10 cellular contexts compared by ENCODE assay signal in the genomic region with DNA sequence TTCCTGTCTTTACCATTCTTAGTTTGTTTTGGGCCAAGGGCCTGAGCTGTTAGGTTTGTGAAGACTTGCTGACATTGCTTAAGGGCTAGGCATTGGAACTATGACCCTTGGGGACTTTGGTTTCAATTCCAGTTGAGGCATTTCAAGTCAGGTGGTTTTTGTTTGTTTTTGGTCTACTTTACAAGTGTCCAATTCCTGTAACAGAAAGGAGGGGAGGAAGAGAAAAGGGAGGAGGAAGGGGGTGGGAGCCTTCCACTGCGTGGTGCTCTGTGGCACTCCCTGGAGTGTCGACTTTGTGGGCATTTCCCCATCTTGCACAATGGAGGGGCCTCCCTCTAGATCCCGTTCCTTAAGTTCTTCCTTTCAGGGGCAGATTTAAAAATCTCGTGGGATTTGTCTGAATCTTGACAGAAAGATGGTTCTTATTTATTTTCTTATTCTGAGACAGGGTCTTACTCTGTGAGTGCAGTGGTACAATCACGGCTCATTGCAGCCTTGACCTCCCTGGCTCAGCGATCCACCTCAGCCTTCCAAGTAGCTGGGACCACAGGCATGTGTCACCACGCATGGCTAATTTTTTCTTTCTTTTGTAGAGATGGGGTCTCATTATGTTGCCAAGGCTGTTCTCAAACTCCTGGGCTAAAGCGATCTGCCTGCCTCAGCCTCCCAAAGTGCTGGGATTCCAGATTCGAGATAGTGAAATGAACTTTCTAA. TPM values are rescaled to one million over a fixed set of nuclear protein-coding genes. Genes with fewer than 3 reads are reported as not detected.
A peak's percentile ranks its signal among the peaks of the same experiment; 100 is the strongest.
DNase-seq lines count a peak whose midpoint lies in the region; ATAC-seq and TF ChIP-seq lines count a peak whose summit lies in the region.
"Had no signal": no experiment of that assay in that cellular context is flagged by ENCODE, and none has a peak within 500 bp of the region (broad histone marks: within the 10 kb centered on the region; RNA-seq: fewer than 3 reads in every experiment).

No MANE protein-coding gene starts in this region.

- no TSS peak for BruUV-seq in MCF 10A (replicated peaks; lab: Mats Ljungman, UMichigan)

- no peak overlapping the region for H3K4me3 Mint-ChIP-seq in MCF 10A (ENCODE audit: unreplicated experiment)

- peak; percentile 71 for DNase-seq in HuH-7 (ENCODE audit: low spot score)
- DNase-seq in MCF 10A (ENCODE audit: unreplicated experiment): peak; percentile 72
- DNase-seq in right lobe of liver: peak in 2 of 3 donors; percentile 27 to 66
- DNase-seq in activated T-cell treated with anti-CD3 and anti-CD28 coated beads, Interleukin-2, amount 50 U/mL, for 48 hours: no peak
- no peak for DNase-seq in ecto neural progenitor cell (ENCODE audit: low spot score)
- DNase-seq: foreskin melanocyte had no signal

- H3K4me1 ChIP-seq in right lobe of liver: peaks cover 0 to 64% (median 30%) of the 10 kb centered on the region in 4 donors
- peaks cover 24 to 67% (median 55%) of the 10 kb centered on the region in 5 donors for H3K4me1 ChIP-seq in subcutaneous abdominal adipose tissue (ENCODE audit: control insufficient read depth in 5 of 5, insufficient read depth in 5 of 5, low read length in 5 of 5)

- intact Hi-C loops in MCF 10A (cut with micrococcal nuclease): loop anchor here (2.0 kb wide), 2 partner anchors 17 to 55 kb away; no protein-coding TSS in a partner anchor
- intact Hi-C loops in right lobe of liver (cut with DNase I): loop anchor here (2.0 to 10.0 kb wide), 5 partner anchors 57 to 172 kb away; no protein-coding TSS in a partner anchor

- TF ChIP-seq POLR2A in right lobe of liver (IDR thresholded peaks at IDR 0.05): no peak

- peaks cover 48% of the 10 kb centered on the region for H3K4me1 Mint-ChIP-seq in MCF 10A (ENCODE audit: insufficient read depth, unreplicated experiment)

- H3K27me3 ChIP-seq in right lobe of liver: no peaks in the 10 kb centered on the region
- H3K27me3 ChIP-seq in subcutaneous abdominal adipose tissue (ENCODE audit: control insufficient read depth in 5 of 5, insufficient read depth in 4 of 5, low read length in 5 of 5): peaks cover 0 to 6% (median 0%) of the 10 kb centered on the region in 5 donors

- peak overlapping the region; percentile 77 for H3K27ac Mint-ChIP-seq in MCF 10A (ENCODE audit: low read depth, unreplicated experiment)

- H3K27ac ChIP-seq in right lobe of liver (peak overlapping the region; percentile 20 to 92 (median 44)), subcutaneous abdominal adipose tissue (ENCODE audit: low read depth, low read length) (peak overlapping the region; percentile 99)

- CTCF ChIA-PET in MCF 10A (lab: Yijun Ruan, JAX): interaction anchor here (0.7 to 13.0 kb wide), 17 partner anchors 11 to 169 kb away, joined by 3 to 444 read pairs (median 12); partner anchors contain the start of genes AMOTL2 and ANAPC13

- H3K27me3 Mint-ChIP-seq in MCF 10A (ENCODE audit: insufficient read depth, unreplicated experiment): no peaks in the 10 kb centered on the region

- no peak for TF ChIP-seq CTCF in MCF 10A (IDR thresholded peaks at IDR 0.05; ENCODE audit: unreplicated experiment)
- TF ChIP-seq CTCF in right lobe of liver (IDR thresholded peaks at IDR 0.05): no peak

- H3K9me3 Mint-ChIP-seq in MCF 10A (ENCODE audit: unreplicated experiment): no peaks in the 10 kb centered on the region

- ATAC-seq in right lobe of liver (peak; percentile 13 to 52 (median 17)), GM18861 (IDR thresholded peaks at IDR 0.05; ENCODE audit: unreplicated experiment) (no peak), HG03280 (IDR thresholded peaks at IDR 0.05; ENCODE audit: unreplicated experiment) (no peak)
- ATAC-seq: K562 had no signal

- WGBS in right lobe of liver (ENCODE audit: insufficient coverage, low coverage, low lambda C conversion rate, missing lambda C conversion rate): 42% methylated on average over 8 of the region's 9 CpGs

- no peaks in the 10 kb centered on the region for H3K36me3 Mint-ChIP-seq in MCF 10A (ENCODE audit: insufficient read depth, unreplicated experiment)

- H3K9ac ChIP-seq in subcutaneous abdominal adipose tissue (ENCODE audit: low read length in 5 of 5): peak overlapping the region in 3 of 5 donors; percentile 23 to 51 (median 32)

- H3K4me3 ChIP-seq in right lobe of liver (no peak overlapping the region), subcutaneous abdominal adipose tissue (ENCODE audit: low read depth in 1 of 5, low read length in 5 of 5) (no peak overlapping the region)
- H3K4me3 ChIP-seq: K562 had no signal

- POLR2A ChIA-PET in MCF 10A (lab: Yijun Ruan, JAX): interaction anchor here (0.6 to 6.5 kb wide), 10 partner anchors 17 to 175 kb away, joined by 3 to 42 read pairs (median 12); partner anchors contain the start of genes AMOTL2, ANAPC13 and CEP63

- no peaks in the 10 kb centered on the region for H3K9me3 ChIP-seq in right lobe of liver
- no peaks in the 10 kb centered on the region for H3K9me3 ChIP-seq in subcutaneous abdominal adipose tissue (ENCODE audit: control insufficient read depth in 5 of 5, low read length in 5 of 5)

- H3K36me3 ChIP-seq in right lobe of liver: no peaks in the 10 kb centered on the region
- no peaks in the 10 kb centered on the region for H3K36me3 ChIP-seq in subcutaneous abdominal adipose tissue (ENCODE audit: control insufficient read depth in 5 of 5, insufficient read depth in 5 of 5, low read length in 5 of 5)

RNA-seq across cellular contexts. Expression of gene RYK, which starts 59.5 kb away (rescaled TPM):
- 76.1 and 79.8 TPM in 2 replicates for total RNA-seq in MCF 10A (2022)
- 10 to 100 TPM; 15.9 to 28.5 (median 17.9) TPM for total RNA-seq in right lobe of liver

Comparison
In these comparisons a context has a peak if more than half of its experiments do, and no peak if none do; other contexts are left out.
1. DNase-seq: peak in HuH-7 (single experiment), MCF 10A (single experiment) and right lobe of liver (2 of 3); none in activated T-cell treated with anti-CD3 and anti-CD28 coated beads, Interleukin-2, amount 50 U/mL, for 48 hours (0 of 2) and ecto neural progenitor cell (single experiment).
2. ATAC-seq: peak in right lobe of liver (4 of 4); none in GM18861 (single experiment) and HG03280 (single experiment).